21 cellular contexts compared by ENCODE assay signal in the genomic region with DNA sequence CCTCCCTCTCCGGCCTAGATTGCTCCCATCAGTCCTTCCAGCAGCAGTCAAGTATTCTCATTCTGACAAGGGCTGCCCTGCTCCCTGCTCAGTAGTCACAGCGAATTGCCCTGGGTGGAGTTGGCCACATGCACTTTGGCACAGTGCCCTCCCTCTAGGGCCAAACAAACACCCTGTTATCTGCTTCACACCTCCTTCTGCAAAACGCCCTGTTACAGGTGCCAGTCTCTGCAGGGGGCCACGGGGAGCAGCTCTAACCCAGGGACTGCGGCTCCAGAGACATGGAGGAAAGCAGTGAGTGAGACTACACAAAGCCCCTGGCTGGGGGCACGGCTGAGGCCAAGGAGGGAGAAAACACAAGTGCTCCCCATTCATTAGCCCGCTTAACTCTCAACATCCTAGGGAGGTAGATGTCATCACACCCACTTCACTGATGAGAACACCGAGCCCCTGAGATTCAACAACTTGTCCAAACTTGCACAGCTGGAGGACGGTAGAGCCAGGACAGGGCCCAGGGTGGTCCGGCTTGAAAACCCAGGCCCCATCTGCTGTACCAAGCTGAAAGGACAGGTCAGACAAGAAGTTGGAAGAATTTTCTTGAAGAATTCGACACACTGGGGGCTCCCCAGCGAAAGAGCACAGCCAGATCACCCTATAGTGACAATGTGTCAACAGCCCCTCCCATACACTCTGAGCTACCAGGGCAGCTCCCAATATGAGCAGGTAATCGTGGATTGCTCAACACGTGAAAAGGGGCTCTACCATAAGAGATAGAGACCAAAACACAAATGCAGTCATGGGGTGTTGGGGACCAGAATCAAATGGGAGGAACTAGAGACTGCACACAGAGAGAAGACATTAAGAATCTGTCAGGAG.
DNase-seq lines count a peak whose midpoint lies in the region; ATAC-seq and TF ChIP-seq lines count a peak whose summit lies in the region.
"Had no signal": no experiment of that assay in that cellular context is flagged by ENCODE, and none has a peak within 500 bp of the region (broad histone marks: within the 10 kb centered on the region; RNA-seq: fewer than 3 reads in every experiment).

No MANE protein-coding gene starts in this region.

- ATAC-seq in effector memory CD8-positive, alpha-beta T cell (replicated peaks) = peak; percentile 74
- no peak for ATAC-seq in GM21367 (IDR thresholded peaks at IDR 0.05; ENCODE audit: unreplicated experiment)
- ATAC-seq: stimulated activated naive CD8-positive, alpha-beta T cell treated with anti-CD3 and anti-CD28 coated beads, Interleukin-15, amount 100 ng/mL, for 72 hours had no signal

- H3K27me3 ChIP-seq in mucosa of stomach (ENCODE audit: control insufficient read depth, insufficient read depth, low read length) = no peaks in the 10 kb centered on the region
- H3K27me3 ChIP-seq in WERI-Rb-1 (ENCODE audit: insufficient read depth, low read depth, severe bottlenecking) = no peaks in the 10 kb centered on the region
- H3K27me3 ChIP-seq in tibial artery = no peaks in the 10 kb centered on the region
- H3K27me3 ChIP-seq: BLaER1, cardiac muscle cell had no signal

- DNase-seq in DMS79 (lab: John Stamatoyannopoulos, UW) (peak; percentile 64), NCI-H1105 (lab: John Stamatoyannopoulos, UW) (peak; percentile 52), WERI-Rb-1 (no peak), RKO (ENCODE audit: low spot score) (no peak), tibial artery (no peak)
- peak in 1 of 3 experiments; percentile 33 for DNase-seq in effector memory CD8-positive, alpha-beta T cell
- DNase-seq: effector memory CD4-positive, alpha-beta T cell; hypothalamus; KBM-7; kidney glomerular epithelial cell; naive B cell; NCI-H1436 treated with DMSO at 0.1 percent for 48 hours; SHP77 treated with DMSO at 0.1 percent for 48 hours; stimulated activated naive CD8-positive, alpha-beta T cell treated with anti-CD3 and anti-CD28 coated beads, Interleukin-15, amount 100 ng/mL, for 72 hours had no signal

- intact Hi-C loops in tibial artery (cut with DNase I; ENCODE audit: low total_unique reads) = no loop called here

- peak overlapping the region; percentile 2 for H3K4me3 ChIP-seq in mucosa of stomach (ENCODE audit: low read length)
- no peak overlapping the region for H3K4me3 ChIP-seq in WERI-Rb-1 (ENCODE audit: low read depth, low read length)
- H3K4me3 ChIP-seq in tibial artery = no peak overlapping the region
- H3K4me3 ChIP-seq: BLaER1, cardiac muscle cell, prostate gland had no signal

- no peaks in the 10 kb centered on the region for H3K36me3 ChIP-seq in mucosa of stomach (ENCODE audit: control insufficient read depth, insufficient read depth, low read length)
- no peaks in the 10 kb centered on the region for H3K36me3 ChIP-seq in WERI-Rb-1
- no peaks in the 10 kb centered on the region for H3K36me3 ChIP-seq in tibial artery
- H3K36me3 ChIP-seq: BLaER1, cardiac muscle cell, prostate gland had no signal

- peaks cover 6% of the 10 kb centered on the region for H3K36me3 Mint-ChIP-seq in effector memory CD8-positive, alpha-beta T cell (ENCODE audit: insufficient read depth)
- H3K36me3 Mint-ChIP-seq: activated naive CD8-positive, alpha-beta T cell; naive B cell had no signal

- peaks cover 0 to 6% of the 10 kb centered on the region in 2 donors for H3K27me3 Mint-ChIP-seq in effector memory CD8-positive, alpha-beta T cell
- H3K27me3 Mint-ChIP-seq: activated naive CD8-positive, alpha-beta T cell; stimulated activated naive CD8-positive, alpha-beta T cell treated with anti-CD3 and anti-CD28 coated beads, Interleukin-15, amount 100 ng/mL, for 72 hours had no signal

- H3K9me3 Mint-ChIP-seq in effector memory CD8-positive, alpha-beta T cell = no peaks in the 10 kb centered on the region
- H3K9me3 Mint-ChIP-seq: stimulated activated naive CD8-positive, alpha-beta T cell treated with anti-CD3 and anti-CD28 coated beads, Interleukin-15, amount 100 ng/mL, for 72 hours; T-helper 1 cell treated with Interleukin-12 subunit alpha and Interleukin-12 subunit beta and Interleukin-4 antibody, amounts not matched to agents 30 μg/mL and 1 μg/mL, for 36 hours had no signal

- H3K4me1 Mint-ChIP-seq in effector memory CD8-positive, alpha-beta T cell (ENCODE audit: low read depth in 2 of 2) = peaks cover 3 to 16% of the 10 kb centered on the region in 2 donors
- H3K4me1 Mint-ChIP-seq: naive B cell; stimulated activated naive CD8-positive, alpha-beta T cell treated with anti-CD3 and anti-CD28 coated beads, Interleukin-15, amount 100 ng/mL, for 72 hours had no signal

- no peak overlapping the region for H3K9ac ChIP-seq in mucosa of stomach (ENCODE audit: low read length)
- H3K9ac ChIP-seq: BLaER1 had no signal

- H3K27ac Mint-ChIP-seq in effector memory CD8-positive, alpha-beta T cell = peak overlapping the region; percentile 44 to 70
- H3K27ac Mint-ChIP-seq: activated naive CD8-positive, alpha-beta T cell; naive B cell; T-helper 1 cell treated with Interleukin-12 subunit alpha and Interleukin-12 subunit beta and Interleukin-4 antibody, amounts not matched to agents 30 μg/mL and 1 μg/mL, for 36 hours had no signal

- H3K4me1 ChIP-seq in mucosa of stomach (ENCODE audit: control insufficient read depth, insufficient read depth, low read length) = peaks cover 22% of the 10 kb centered on the region
- H3K4me1 ChIP-seq in tibial artery = no peaks in the 10 kb centered on the region
- H3K4me1 ChIP-seq: prostate gland had no signal

- H3K27ac ChIP-seq in WERI-Rb-1 (no peak overlapping the region), tibial artery (no peak overlapping the region)
- H3K27ac ChIP-seq: BLaER1, cardiac muscle cell, prostate gland had no signal

- H3K9me3 ChIP-seq in mucosa of stomach (ENCODE audit: control insufficient read depth, low read length) (no peaks in the 10 kb centered on the region), WERI-Rb-1 (ENCODE audit: severe bottlenecking) (peaks cover 2% of the 10 kb centered on the region), tibial artery (no peaks in the 10 kb centered on the region)
- H3K9me3 ChIP-seq: prostate gland had no signal

- H3K4me3 Mint-ChIP-seq in effector memory CD8-positive, alpha-beta T cell = peak overlapping the region; percentile 11 to 51
- H3K4me3 Mint-ChIP-seq: activated naive CD8-positive, alpha-beta T cell; naive B cell; stimulated activated naive CD8-positive, alpha-beta T cell treated with anti-CD3 and anti-CD28 coated beads, Interleukin-15, amount 100 ng/mL, for 72 hours; T-helper 1 cell treated with Interleukin-12 subunit alpha and Interleukin-12 subunit beta and Interleukin-4 antibody, amounts not matched to agents 30 μg/mL and 1 μg/mL, for 36 hours had no signal

- no peak for TF ChIP-seq CTCF in WERI-Rb-1 (IDR thresholded peaks at IDR 0.05; ENCODE audit: low read depth, low read length)
- TF ChIP-seq CTCF in tibial artery (IDR thresholded peaks at IDR 0.05) = no peak

Comparison
In these comparisons a context has a peak if more than half of its experiments do, and no peak if none do; other contexts are left out.
1. DNase-seq: peak in DMS79 (single experiment) and NCI-H1105 (single experiment); none in WERI-Rb-1 (single experiment), RKO (single experiment) and tibial artery (0 of 2).